In genomic region chr20:56788041-56788670, GRCh38 we compare ENCODE assay signal across 2 cellular contexts.
TF ChIP-seq lines count a peak whose summit lies in the region.

No MANE protein-coding gene starts in this region.

TF ChIP-seq in IMR-90, 13 proteins besides CTCF, POLR2A, EP300 and RAD21 (continued from another document):
- TF ChIP-seq ELK1 (IDR thresholded peaks at IDR 0.05; ENCODE audit: borderline replicate concordance, low read depth, low read length) (no peak), CEBPB (IDR thresholded peaks at IDR 0.05; ENCODE audit: low read depth, low read length) (peak; percentile 100), MAFK (IDR thresholded peaks at IDR 0.05; ENCODE audit: low read depth, low read length) (no peak), USF2 (IDR thresholded peaks at IDR 0.05; ENCODE audit: low read depth, low read length) (peak; percentile 14; the same call in 1 of the 2 replicates), NFE2L2 (IDR thresholded peaks at IDR 0.05; ENCODE audit: low read depth, low read length) (no peak), FOS (IDR thresholded peaks at IDR 0.05; ENCODE audit: low read depth, low read length) (peak; percentile 27), CHD1 (IDR thresholded peaks at IDR 0.05; ENCODE audit: low read depth, low read length) (no peak), RCOR1 (IDR thresholded peaks at IDR 0.05; ENCODE audit: insufficient replicate concordance, low read length) (no peak), RFX5 (IDR thresholded peaks at IDR 0.05; ENCODE audit: low read depth, low read length) (no peak), MAZ (IDR thresholded peaks at IDR 0.05; ENCODE audit: borderline replicate concordance, low read depth, low read length) (peak; percentile 44; the same call in 1 of the 2 replicates)
TF ChIP-seq in IMR-90: peak in this region for 5.

TF ChIP-seq in HepG2, 621 proteins besides CTCF, POLR2A, EP300 and RAD21 (continued from another document and continues in another):
- TF ChIP-seq ARID5B (CRISPR knock-in tag; IDR thresholded peaks at IDR 0.05) (peak; percentile 79), ZNF891 (CRISPR knock-in tag; IDR thresholded peaks at IDR 0.05) (no peak), ZNF629 (CRISPR knock-in tag; conservative IDR thresholded peaks at IDR 0.05) (peak; percentile 99), RXRB (CRISPR knock-in tag; IDR thresholded peaks at IDR 0.05; ENCODE audit: borderline replicate concordance) (peak; percentile 63), BHLHE40 (IDR thresholded peaks at IDR 0.05; ENCODE audit: low read length) (peak; percentile 77), E2F2 (CRISPR knock-in tag; IDR thresholded peaks at IDR 0.05; ENCODE audit: borderline replicate concordance) (no peak), GABPA (IDR thresholded peaks at IDR 0.05; ENCODE audit: low read depth, low read length) (0 out of 2 replicates have a peak, but pooled peaks have one; percentile 9), GABPA (CRISPR knock-in tag; IDR thresholded peaks at IDR 0.05; ENCODE audit: low read depth) (no peak), FOXM1 (CRISPR knock-in tag; IDR thresholded peaks at IDR 0.05) (no peak), NKX3-1 (CRISPR knock-in tag; IDR thresholded peaks at IDR 0.05) (no peak), CEBPG (CRISPR knock-in tag; IDR thresholded peaks at IDR 0.05) (peak; percentile 96), MED1 (CRISPR knock-in tag; IDR thresholded peaks at IDR 0.05) (no peak), FOXA3 (CRISPR knock-in tag; IDR thresholded peaks at IDR 0.05) (peak; percentile 72), ARID3A (IDR thresholded peaks at IDR 0.05; ENCODE audit: low read depth, low read length) (peak; percentile 60; the same call in 1 of the 2 replicates), ZNF281 (CRISPR knock-in tag; IDR thresholded peaks at IDR 0.05; ENCODE audit: borderline replicate concordance) (peak; percentile 21; the same call in 1 of the 2 replicates), ATF2 (CRISPR knock-in tag; IDR thresholded peaks at IDR 0.05) (peak; percentile 76; the same call in 1 of the 2 replicates), ATF3 (CRISPR knock-in tag; IDR thresholded peaks at IDR 0.05) (peak; percentile 78), THYN1 (CRISPR knock-in tag; IDR thresholded peaks at IDR 0.05; ENCODE audit: borderline replicate concordance, low read depth) (no peak), ZNF772 (CRISPR knock-in tag; IDR thresholded peaks at IDR 0.05) (no peak), KAT8 (CRISPR knock-in tag; IDR thresholded peaks at IDR 0.05) (no peak), EHMT2 (IDR thresholded peaks at IDR 0.05; ENCODE audit: borderline replicate concordance, low read depth, low read length) (peak; percentile 81; the same call in 1 of the 2 replicates), CREBL2 (CRISPR knock-in tag; IDR thresholded peaks at IDR 0.05; ENCODE audit: borderline replicate concordance) (no peak), ZBTB7B (CRISPR knock-in tag; IDR thresholded peaks at IDR 0.05) (no peak), POGZ (CRISPR knock-in tag; IDR thresholded peaks at IDR 0.05) (peak; percentile 38; the same call in 1 of the 2 replicates), FOXP4 (CRISPR knock-in tag; IDR thresholded peaks at IDR 0.05) (peak; percentile 74; the same call in 1 of the 2 replicates), SOX6 (IDR thresholded peaks at IDR 0.05) (no peak), SOX6 (CRISPR knock-in tag; IDR thresholded peaks at IDR 0.05) (peak; percentile 48; the same call in 1 of the 2 replicates), NR2F6 (IDR thresholded peaks at IDR 0.05) (peak; percentile 52), NR2F6 (CRISPR knock-in tag; IDR thresholded peaks at IDR 0.05) (peak; percentile 71; the same call in 1 of the 2 replicates), ZNF776 (CRISPR knock-in tag; IDR thresholded peaks at IDR 0.05) (no peak), SKI (IDR thresholded peaks at IDR 0.05; ENCODE audit: partially characterized antibody) (peak; percentile 50), TBX3 (IDR thresholded peaks at IDR 0.05; ENCODE audit: borderline replicate concordance) (peak; percentile 43; the same call in 1 of the 2 replicates), ZNF639 (CRISPR knock-in tag; conservative IDR thresholded peaks at IDR 0.05) (no peak), SAP130 (CRISPR knock-in tag; IDR thresholded peaks at IDR 0.05; ENCODE audit: low read depth) (peak; percentile 34), JDP2 (CRISPR knock-in tag; IDR thresholded peaks at IDR 0.05; ENCODE audit: borderline replicate concordance) (no peak), ZNF3 (CRISPR knock-in tag; IDR thresholded peaks at IDR 0.05) (0 out of 2 replicates have a peak, but pooled peaks have one; percentile 46), ZBTB39 (CRISPR knock-in tag; IDR thresholded peaks at IDR 0.05) (peak; percentile 94), ZNF792 (CRISPR knock-in tag; IDR thresholded peaks at IDR 0.05) (peak; percentile 29; the same call in 1 of the 2 replicates), NR2F1 (CRISPR knock-in tag; IDR thresholded peaks at IDR 0.05) (peak; percentile 53 to 71; a peak in 3 of 4 replicates)
